Comparison of ENCODE assay signal across 13 cellular contexts in the genomic region with DNA sequence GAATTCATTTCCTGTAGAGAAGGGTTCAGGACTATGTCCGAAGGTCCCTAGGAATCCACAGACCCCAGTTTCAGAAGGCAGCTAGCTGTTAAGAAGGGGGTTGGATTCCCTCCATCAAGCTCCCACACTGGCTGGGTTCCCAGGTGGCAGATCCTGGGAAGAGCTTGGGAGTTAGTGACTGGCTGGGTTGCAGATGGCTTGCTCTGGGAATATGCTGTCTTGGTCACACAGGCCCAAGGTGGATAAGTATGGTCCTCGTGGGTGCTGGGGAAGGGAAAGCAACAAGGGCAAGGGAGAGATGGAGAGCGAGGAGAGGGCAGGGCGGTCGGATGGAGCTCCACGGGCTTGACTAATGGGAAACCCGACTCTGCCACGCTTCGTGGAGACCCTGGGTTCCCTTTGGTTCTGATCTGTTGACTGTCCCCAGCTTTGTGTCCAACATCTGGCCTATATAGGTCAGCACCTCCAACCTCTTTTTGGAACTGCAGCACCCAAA. TPM values are rescaled to one million over a fixed set of nuclear protein-coding genes. Genes with fewer than 3 reads are reported as not detected.
DNase-seq lines count a peak whose midpoint lies in the region; ATAC-seq and TF ChIP-seq lines count a peak whose summit lies in the region.
"Had no signal": no experiment of that assay in that cellular context is flagged by ENCODE, and none has a peak within 500 bp of the region (broad histone marks: within the 10 kb centered on the region; RNA-seq: fewer than 3 reads in every experiment).

No MANE protein-coding gene starts in this region.

- no peak for ATAC-seq in stimulated activated naive CD8-positive, alpha-beta T cell treated with anti-CD3 and anti-CD28 coated beads, Interleukin-15, Interleukin-2, amounts not matched to agents 100 U/mL and 50 U/mL, for 24 hours
- no peak for ATAC-seq in HG02973 (IDR thresholded peaks at IDR 0.05; ENCODE audit: unreplicated experiment)

- H3K36me3 ChIP-seq in Peyer's patch (no peaks in the 10 kb centered on the region), subcutaneous abdominal adipose tissue (ENCODE audit: control insufficient read depth in 5 of 5, insufficient read depth in 5 of 5, low read length in 5 of 5) (no peaks in the 10 kb centered on the region)

- H3K4me1 ChIP-seq in Peyer's patch: peaks cover 0 to 17% (median 1%) of the 10 kb centered on the region in 4 donors
- peaks cover 10 to 37% (median 29%) of the 10 kb centered on the region in 5 donors for H3K4me1 ChIP-seq in subcutaneous abdominal adipose tissue (ENCODE audit: control insufficient read depth in 5 of 5, insufficient read depth in 5 of 5, low read length in 5 of 5)

- no peaks in the 10 kb centered on the region for H3K27me3 Mint-ChIP-seq in mesothelial cell of epicardium (ENCODE audit: low read depth)

- H3K4me3 Mint-ChIP-seq in mesothelial cell of epicardium: no peak overlapping the region
- H3K4me3 Mint-ChIP-seq: activated naive CD8-positive, alpha-beta T cell treated with anti-CD3 and anti-CD28 coated beads, Interleukin-2, amount 10 ng/mL, durations not matched to agents 7 days and 5 days had no signal

- H3K27ac Mint-ChIP-seq in mesothelial cell of epicardium: peak overlapping the region; percentile 79
- H3K27ac Mint-ChIP-seq: activated naive CD8-positive, alpha-beta T cell treated with anti-CD3 and anti-CD28 coated beads, Interleukin-2, amount 10 ng/mL, durations not matched to agents 7 days and 5 days had no signal

- H3K4me3 ChIP-seq in Peyer's patch (no peak overlapping the region), subcutaneous abdominal adipose tissue (ENCODE audit: low read depth in 1 of 5, low read length in 5 of 5) (no peak overlapping the region)

- no peak overlapping the region for H3K9ac ChIP-seq in subcutaneous abdominal adipose tissue (ENCODE audit: low read length in 5 of 5)

- peaks cover 18% of the 10 kb centered on the region for H3K4me1 Mint-ChIP-seq in mesothelial cell of epicardium
- H3K4me1 Mint-ChIP-seq: activated naive CD8-positive, alpha-beta T cell treated with anti-CD3 and anti-CD28 coated beads, Interleukin-2, amount 10 ng/mL, durations not matched to agents 7 days and 5 days had no signal

- peak in 1 of 3 donors; percentile 39 for DNase-seq in Peyer's patch
- no peak for DNase-seq in mesothelial cell of epicardium (ENCODE audit: low spot score in 2 of 2, unreplicated experiment in 2 of 2)
- no peak for DNase-seq in epidermal melanocyte (ENCODE audit: insufficient read length, low spot score)
- DNase-seq in NCI-H187 treated with DMSO at 0.1 percent for 48 hours (lab: John Stamatoyannopoulos, UW): no peak
- DNase-seq in stimulated activated naive CD8-positive, alpha-beta T cell treated with anti-CD3 and anti-CD28 coated beads, Interleukin-15, Interleukin-2, amounts not matched to agents 100 U/mL and 50 U/mL, for 24 hours: no peak
- DNase-seq: activated naive CD8-positive, alpha-beta T cell treated with anti-CD3 and anti-CD28 coated beads, Interleukin-2, amount 10 ng/mL, durations not matched to agents 7 days and 5 days; activated T-cell treated with anti-CD3 and anti-CD28 coated beads, Interleukin-2, amount 50 U/mL, for 1 hour; NCI-H226; stimulated activated CD4-positive, alpha-beta T cell treated with anti-CD3 and anti-CD28 coated beads, Interleukin-15, amount 100 ng/mL, for 24 hours had no signal

- TF ChIP-seq CTCF in Peyer's patch (IDR thresholded peaks at IDR 0.05): no peak
- TF ChIP-seq CTCF in mesothelial cell of epicardium (IDR thresholded peaks at IDR 0.05; ENCODE audit: unreplicated experiment): no peak

- H3K9me3 Mint-ChIP-seq in mesothelial cell of epicardium: no peaks in the 10 kb centered on the region
- H3K9me3 Mint-ChIP-seq: activated naive CD8-positive, alpha-beta T cell treated with anti-CD3 and anti-CD28 coated beads, Interleukin-2, amount 10 ng/mL, durations not matched to agents 7 days and 5 days had no signal

- H3K36me3 Mint-ChIP-seq in mesothelial cell of epicardium: no peaks in the 10 kb centered on the region
- H3K36me3 Mint-ChIP-seq: activated naive CD8-positive, alpha-beta T cell treated with anti-CD3 and anti-CD28 coated beads, Interleukin-2, amount 10 ng/mL, durations not matched to agents 7 days and 5 days had no signal

- no peak for TF ChIP-seq POLR2A in Peyer's patch (IDR thresholded peaks at IDR 0.05)

- no peaks in the 10 kb centered on the region for H3K9me3 ChIP-seq in Peyer's patch
- H3K9me3 ChIP-seq in subcutaneous abdominal adipose tissue (ENCODE audit: control insufficient read depth in 5 of 5, low read length in 5 of 5): no peaks in the 10 kb centered on the region

- H3K27me3 ChIP-seq in Peyer's patch (no peaks in the 10 kb centered on the region), subcutaneous abdominal adipose tissue (ENCODE audit: control insufficient read depth in 5 of 5, insufficient read depth in 4 of 5, low read length in 5 of 5) (no peaks in the 10 kb centered on the region)

- H3K27ac ChIP-seq in Peyer's patch: peak overlapping the region; percentile 10 to 52 (median 36)
- peak overlapping the region; percentile 13 for H3K27ac ChIP-seq in cingulate gyrus (ENCODE audit: low read depth, low read length)
- H3K27ac ChIP-seq in subcutaneous abdominal adipose tissue (ENCODE audit: low read depth, low read length): peak overlapping the region; percentile 60
- H3K27ac ChIP-seq: HL-60 had no signal

RNA-seq across cellular contexts. Expression of a gene that starts 17.4 kb away (rescaled TPM):
- 10 to 100 TPM in 3 of 4 donors, 1 to 10 TPM in 1; 5.8 to 26.4 (median 11.7) TPM for total RNA-seq in Peyer's patch
- 68.9 to 74.4 TPM (median 71.4 TPM) in 3 replicates for total RNA-seq in mesothelial cell of epicardium
